ENCODE assay signal across 8 cellular contexts in the genomic region with DNA sequence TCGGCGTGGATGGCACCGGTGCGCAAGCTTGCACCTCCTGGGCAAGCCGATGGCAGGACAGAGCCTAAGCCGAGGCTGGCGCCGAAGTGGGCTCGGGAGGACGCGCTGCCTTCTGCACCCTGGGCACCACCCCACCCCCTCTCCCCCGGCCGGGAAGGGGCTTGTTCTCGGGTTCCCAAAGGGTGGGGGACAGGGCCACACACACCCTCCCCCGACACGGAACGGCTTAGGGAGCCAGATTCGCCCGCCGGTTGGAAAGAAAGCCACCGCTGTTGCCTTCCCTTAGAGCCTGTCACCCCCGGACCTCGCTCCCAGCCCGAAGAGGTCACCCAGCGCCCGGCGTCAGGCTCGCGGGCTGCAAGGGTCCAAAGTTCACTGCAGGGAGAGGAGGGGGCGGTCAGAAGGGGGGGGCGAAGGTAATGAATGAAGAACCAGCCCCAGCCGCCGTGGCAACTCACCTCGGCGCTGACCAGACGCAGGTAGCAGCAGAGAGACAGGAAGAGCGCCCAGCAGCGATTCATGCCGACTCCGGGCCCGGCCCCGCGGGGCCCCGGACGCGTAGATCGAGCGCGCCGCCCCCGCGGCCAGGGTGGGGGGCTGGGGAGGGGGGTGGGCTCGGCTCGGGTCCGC. TPM values are rescaled to one million over a fixed set of nuclear protein-coding genes. Genes with fewer than 3 reads are reported as not detected.
A peak's percentile ranks its signal among the peaks of the same experiment; 100 is the strongest.
DNase-seq lines count a peak whose midpoint lies in the region; ATAC-seq and TF ChIP-seq lines count a peak whose summit lies in the region.

No MANE protein-coding gene starts in this region.

- peak overlapping the region; percentile 70 to 98 (median 92) for H3K27ac ChIP-seq in heart left ventricle
- H3K27ac ChIP-seq in mesodermal cell (ENCODE audit: low read depth, low read length, severe bottlenecking): no peak overlapping the region
- H3K27ac ChIP-seq in vagina: peak overlapping the region; percentile 79

- intact Hi-C loops in heart left ventricle (cut with DNase I) (loop anchor here in 4 of 10 donors (2.0 to 5.0 kb wide), 3 partner anchors 35 to 69 kb away; no protein-coding TSS in a partner anchor), left cardiac atrium (cut with DNase I) (loop anchor here (2.0 kb wide), 2 partner anchors 65 to 67 kb away; no protein-coding TSS in a partner anchor), vagina (cut with DNase I) (no loop called here)

- peak overlapping the region; percentile 66 to 96 (median 74) for H3K4me3 ChIP-seq in heart left ventricle
- H3K4me3 ChIP-seq in cardiac fibroblast (replicated peaks in 1 of 2; ENCODE audit: low read depth in 2 of 2, low read length in 2 of 2): peak overlapping the region; percentile 53 to 65
- H3K4me3 ChIP-seq in mesodermal cell (ENCODE audit: extremely low read depth, insufficient read depth, low read length, poor library complexity, severe bottlenecking): peak overlapping the region; percentile 60
- peak overlapping the region; percentile 51 to 53 for H3K4me3 ChIP-seq in vagina

- DNase-seq in heart left ventricle: peak in 2 of 5 donors; percentile 41 to 69
- DNase-seq in left cardiac atrium: no peak
- DNase-seq in cardiac fibroblast (ENCODE audit: low read depth in 2 of 2): no peak
- no peak for DNase-seq in vagina (ENCODE audit: extremely low spot score in 2 of 2)
- DNase-seq in activated CD4-positive, CD25-positive, alpha-beta regulatory T cell (lab: John Stamatoyannopoulos, UW): no peak

- H3K4me1 ChIP-seq in heart left ventricle (peaks cover 0 to 89% (median 48%) of the 10 kb centered on the region in 12 donors), mesodermal cell (ENCODE audit: control insufficient read depth, insufficient read depth, low read length, poor library complexity, severe bottlenecking) (peaks cover 23% of the 10 kb centered on the region), vagina (peaks cover 64% of the 10 kb centered on the region)

- ATAC-seq in heart left ventricle (peak in 2 of 4 donors; percentile 3 to 5), left cardiac atrium (no peak), GM19324 (IDR thresholded peaks at IDR 0.05; ENCODE audit: low FRiP score, unreplicated experiment) (no peak), HG03342 (IDR thresholded peaks at IDR 0.05; ENCODE audit: unreplicated experiment) (no peak)

- TF ChIP-seq CTCF in heart left ventricle (IDR thresholded peaks at IDR 0.05) (no peak), cardiac fibroblast (IDR thresholded peaks at IDR 0.05; ENCODE audit: low read depth, low read length) (no peak), vagina (IDR thresholded peaks at IDR 0.05) (no peak)

- H3K27me3 ChIP-seq in heart left ventricle (peaks cover 0 to 43% (median 0%) of the 10 kb centered on the region in 9 donors), vagina (no peaks in the 10 kb centered on the region)

- H3K9me3 ChIP-seq in heart left ventricle (no peaks in the 10 kb centered on the region), mesodermal cell (ENCODE audit: control insufficient read depth, low read length) (no peaks in the 10 kb centered on the region), vagina (no peaks in the 10 kb centered on the region)

- H3K36me3 ChIP-seq in heart left ventricle (peaks cover 0 to 11% (median 0%) of the 10 kb centered on the region in 9 donors), mesodermal cell (ENCODE audit: control insufficient read depth, insufficient read depth, low read length) (no peaks in the 10 kb centered on the region), vagina (no peaks in the 10 kb centered on the region)

- WGBS in heart left ventricle, 4 donors: 0 to 1% (median 1%) methylated on average over 22 to 55 of the region's 55 CpGs
- 0 to 1% methylated on average over 27 to 28 of the region's 55 CpGs for WGBS in mesodermal cell (ENCODE audit: insufficient coverage in 2 of 2), 2 experiments

- TF ChIP-seq POLR2A in heart left ventricle (IDR thresholded peaks at IDR 0.05) (no peak), vagina (IDR thresholded peaks at IDR 0.05) (no peak)

RNA-seq across cellular contexts. Expression of a gene that starts 1.2 kb away (rescaled TPM):
- total RNA-seq in heart left ventricle (10 to 100 TPM; 15.2 to 43.7 (median 21.8) TPM), left cardiac atrium (10 to 100 TPM; 17.5 to 51.2 TPM), vagina (4.7 TPM)
- 10 to 100 TPM in 1 of 2 donors, 1 to 10 TPM in 1; 9.0 to 21.3 TPM for polyA plus RNA-seq in heart left ventricle
- 25.4 TPM for polyA plus RNA-seq in mesodermal cell (2013, experiment 1 of 2)
- polyA plus RNA-seq in mesodermal cell (2013, experiment 2 of 2): 17.3 TPM
